Comparison of ENCODE assay signal across 8 cellular contexts in genomic region chr18:79505465-79505864, GRCh38.
DNase-seq lines count a peak whose midpoint lies in the region; ATAC-seq and TF ChIP-seq lines count a peak whose summit lies in the region.
"Not testable (repeated sequence)": the region's sequence is repeated elsewhere in the genome, so short reads cannot be mapped to it uniquely, and the experiment has no call there.

No MANE protein-coding gene starts in this region.

- not testable (repeated sequence) for H3K27me3 Mint-ChIP-seq in CD4-positive, alpha-beta memory T cell; T-helper 17 cell; activated T-cell treated with anti-CD3 and anti-CD28 coated beads, Interleukin-2, amount 50 U/mL, for 24 hours; activated naive CD8-positive, alpha-beta T cell
- peaks cover 19% of the 10 kb centered on the region for H3K27me3 Mint-ChIP-seq in type B pancreatic cell

- H3K36me3 ChIP-seq in CD4-positive, alpha-beta memory T cell (ENCODE audit: insufficient read depth, low read length); skeletal muscle tissue (ENCODE audit: control insufficient read depth in 3 of 3, insufficient read depth in 3 of 3, low read length in 3 of 3): not testable (repeated sequence)

- H3K9me3 Mint-ChIP-seq in CD4-positive, alpha-beta memory T cell; activated T-cell treated with anti-CD3 and anti-CD28 coated beads, Interleukin-2, amount 50 U/mL, for 24 hours; activated naive CD8-positive, alpha-beta T cell (ENCODE audit: low read depth); type B pancreatic cell: not testable (repeated sequence)

- not testable (repeated sequence) for H3K27ac ChIP-seq in CD4-positive, alpha-beta memory T cell (ENCODE audit: low read depth, low read length)
- H3K27ac ChIP-seq in skeletal muscle tissue (ENCODE audit: low read depth, low read length), result peak overlapping the region; percentile 92

- POLR2A ChIA-PET in CD4-positive, alpha-beta memory T cell (lab: Charles Lee; ENCODE audit: partially characterized antibody), result interaction anchor here (0.8 to 3.9 kb wide), 4 partner anchors 8 to 18 kb away, joined by 3 to 17 read pairs (median 3); no protein-coding TSS in a partner anchor

- not testable (repeated sequence) for H3K9me3 ChIP-seq in CD4-positive, alpha-beta memory T cell (ENCODE audit: control insufficient read depth in 1 of 2, low read length in 2 of 2); T-helper 17 cell (ENCODE audit: control insufficient read depth, low read length, poor library complexity, severe bottlenecking); skeletal muscle tissue (ENCODE audit: control insufficient read depth in 3 of 3, low read length in 3 of 3)

- CTCF ChIA-PET in CD4-positive, alpha-beta memory T cell (lab: Charles Lee; ENCODE audit: partially characterized antibody), result not testable (repeated sequence)

- intact Hi-C loops in CD4-positive, alpha-beta memory T cell (cut with micrococcal nuclease); cardiac septum (cut with DNase I): not testable (repeated sequence)

- H3K4me1 ChIP-seq in CD4-positive, alpha-beta memory T cell (ENCODE audit: insufficient read depth, low read length), result peaks cover 57% of the 10 kb centered on the region
- H3K4me1 ChIP-seq in skeletal muscle tissue (ENCODE audit: control insufficient read depth in 3 of 3, insufficient read depth in 3 of 3, low read length in 3 of 3), result peaks cover 29 to 43% (median 32%) of the 10 kb centered on the region in 3 donors

- peaks cover 38 to 73% (median 54%) of the 10 kb centered on the region in 4 donors for H3K4me1 Mint-ChIP-seq in CD4-positive, alpha-beta memory T cell
- H3K4me1 Mint-ChIP-seq in T-helper 17 cell, result peaks cover 33% of the 10 kb centered on the region
- H3K4me1 Mint-ChIP-seq in activated T-cell treated with anti-CD3 and anti-CD28 coated beads, Interleukin-2, amount 50 U/mL, for 24 hours (ENCODE audit: low read depth), result peaks cover 67% of the 10 kb centered on the region
- H3K4me1 Mint-ChIP-seq in activated naive CD8-positive, alpha-beta T cell (ENCODE audit: low read depth), result peaks cover 55% of the 10 kb centered on the region
- not testable (repeated sequence) for H3K4me1 Mint-ChIP-seq in type B pancreatic cell (ENCODE audit: unreplicated experiment)

- H3K9ac ChIP-seq in skeletal muscle tissue (ENCODE audit: low read depth in 1 of 3, low read length in 3 of 3), result not testable (repeated sequence)

- H3K4me3 Mint-ChIP-seq in CD4-positive, alpha-beta memory T cell, result peak overlapping the region in 1 of 8 donors; percentile 47
- peak overlapping the region; percentile 52 for H3K4me3 Mint-ChIP-seq in T-helper 17 cell
- H3K4me3 Mint-ChIP-seq in activated T-cell treated with anti-CD3 and anti-CD28 coated beads, Interleukin-2, amount 50 U/mL, for 24 hours; activated naive CD8-positive, alpha-beta T cell; type B pancreatic cell: not testable (repeated sequence)

- not testable (repeated sequence) for DNase-seq in CD4-positive, alpha-beta memory T cell; T-helper 17 cell; activated T-cell treated with anti-CD3 and anti-CD28 coated beads, Interleukin-2, amount 50 U/mL, for 24 hours
- DNase-seq in cardiac septum (ENCODE audit: low spot score) (peak; percentile 1), mesenteric fat pad (ENCODE audit: low spot score) (peak; percentile 59), type B pancreatic cell (ENCODE audit: extremely low spot score, unreplicated experiment) (peak; percentile 13)

- H3K27me3 ChIP-seq in CD4-positive, alpha-beta memory T cell (ENCODE audit: insufficient read depth, low read length); skeletal muscle tissue (ENCODE audit: control insufficient read depth in 3 of 3, insufficient read depth in 3 of 3, low read length in 3 of 3): not testable (repeated sequence)

- H3K27ac Mint-ChIP-seq in CD4-positive, alpha-beta memory T cell, result peak overlapping the region in 5 of 7 donors; percentile 74 to 92 (median 88)
- H3K27ac Mint-ChIP-seq in T-helper 17 cell, result peak overlapping the region; percentile 68
- peak overlapping the region; percentile 91 for H3K27ac Mint-ChIP-seq in activated T-cell treated with anti-CD3 and anti-CD28 coated beads, Interleukin-2, amount 50 U/mL, for 24 hours
- H3K27ac Mint-ChIP-seq in activated naive CD8-positive, alpha-beta T cell, result peak overlapping the region; percentile 90
- H3K27ac Mint-ChIP-seq in type B pancreatic cell, result not testable (repeated sequence)

- TF ChIP-seq CTCF in type B pancreatic cell (conservative IDR thresholded peaks at IDR 0.05), result not testable (repeated sequence)

- H3K4me3 ChIP-seq in CD4-positive, alpha-beta memory T cell (ENCODE audit: low read length in 2 of 2); skeletal muscle tissue (ENCODE audit: low read length in 3 of 3): not testable (repeated sequence)

- not testable (repeated sequence) for ATAC-seq in T-helper 17 cell

- peaks cover 9 to 19% of the 10 kb centered on the region in 2 donors for H3K36me3 Mint-ChIP-seq in CD4-positive, alpha-beta memory T cell
- not testable (repeated sequence) for H3K36me3 Mint-ChIP-seq in T-helper 17 cell (ENCODE audit: low read depth); activated naive CD8-positive, alpha-beta T cell; type B pancreatic cell
- peaks cover 53% of the 10 kb centered on the region for H3K36me3 Mint-ChIP-seq in activated T-cell treated with anti-CD3 and anti-CD28 coated beads, Interleukin-2, amount 50 U/mL, for 24 hours (ENCODE audit: low read depth)
